Comparison of ENCODE assay signal across 2 cellular contexts in genomic region chr19:19535311-19536191, GRCh38.
TF ChIP-seq lines count a peak whose summit lies in the region.

No MANE protein-coding gene starts in this region.

TF ChIP-seq in HEK293, 187 proteins besides CTCF, POLR2A, EP300 and RAD21:
- 0 out of 2 replicates have a peak, but pooled peaks have one; percentile 34 for TF ChIP-seq GLIS1 (tag by site-specific recombination; IDR thresholded peaks at IDR 0.05)
- TF ChIP-seq ZFP37 (tag by site-specific recombination; IDR thresholded peaks at IDR 0.05), result no peak

TF ChIP-seq in H1, 55 proteins besides CTCF, POLR2A, EP300 and RAD21:
- no peak for TF ChIP-seq SRF (IDR thresholded peaks at IDR 0.05; ENCODE audit: low read depth, low read length)
- no peak for TF ChIP-seq JUN (IDR thresholded peaks at IDR 0.05; ENCODE audit: low read depth, low read length)
- TF ChIP-seq HDAC2 (IDR thresholded peaks at IDR 0.05; ENCODE audit: borderline replicate concordance in 1 of 2, low read depth in 2 of 2, low read length in 2 of 2), result no peak
- no peak for TF ChIP-seq RBBP5 (IDR thresholded peaks at IDR 0.05; ENCODE audit: borderline replicate concordance, low read depth, low read length)
- TF ChIP-seq TAF1 (IDR thresholded peaks at IDR 0.05; ENCODE audit: low read depth, low read length), result no peak
- TF ChIP-seq SP1 (IDR thresholded peaks at IDR 0.05; ENCODE audit: low read depth, low read length), result no peak
- no peak for TF ChIP-seq TBP (IDR thresholded peaks at IDR 0.05; ENCODE audit: low read depth, low read length)
